In genomic region chr19:42325896-42326771, GRCh38 we compare ENCODE assay signal across 8 cellular contexts. TPM values are rescaled to one million over a fixed set of nuclear protein-coding genes. Genes with fewer than 3 reads are reported as not detected.
A peak's percentile ranks its signal among the peaks of the same experiment; 100 is the strongest.
DNase-seq lines count a peak whose midpoint lies in the region; ATAC-seq and TF ChIP-seq lines count a peak whose summit lies in the region.

No MANE protein-coding gene starts in this region.

- H3K27ac ChIP-seq in C4-2B (peak overlapping the region; percentile 80), HUES48 (ENCODE audit: low read depth, low read length) (peak overlapping the region; percentile 75), neuronal stem cell (replicated peaks; ENCODE audit: low read length) (no peak overlapping the region)

- H4K8ac ChIP-seq in neuronal stem cell (ENCODE audit: low read depth, low read length): no peak overlapping the region

- H2AFZ ChIP-seq in neuronal stem cell (ENCODE audit: low read length): peak overlapping the region; percentile 93

- peak overlapping the region; percentile 98 for H3K23ac ChIP-seq in neuronal stem cell (ENCODE audit: low read depth, low read length, poor library complexity)

- H2BK12ac ChIP-seq in neuronal stem cell (ENCODE audit: low read length): no peak overlapping the region

- H3K4ac ChIP-seq in neuronal stem cell (ENCODE audit: low read length): no peak overlapping the region

- H3K9ac ChIP-seq in HUES48 (ENCODE audit: low read depth, low read length): peak overlapping the region; percentile 43
- peak overlapping the region; percentile 85 for H3K9ac ChIP-seq in neuronal stem cell (ENCODE audit: low read depth, low read length, poor library complexity)

- H3K4me1 ChIP-seq in HUES48 (ENCODE audit: control insufficient read depth, insufficient read depth, low read length) (no peaks in the 10 kb centered on the region; the same call in 1 of the 2 replicates), neuronal stem cell (ENCODE audit: control insufficient read depth in 2 of 2, insufficient read depth in 1 of 2, low read depth in 1 of 2, low read length in 2 of 2) (peaks cover 3 to 9% of the 10 kb centered on the region in 2 donors)

- H3K14ac ChIP-seq in neuronal stem cell (ENCODE audit: low read length): no peak overlapping the region

- peak overlapping the region; percentile 71 for H2BK15ac ChIP-seq in neuronal stem cell (ENCODE audit: low read length)

- peak overlapping the region; percentile 87 for H2BK5ac ChIP-seq in neuronal stem cell (ENCODE audit: low read length)

- H2AK5ac ChIP-seq in neuronal stem cell (ENCODE audit: low read depth, low read length): peak overlapping the region; percentile 68

- H3K27me3 ChIP-seq in HUES48 (ENCODE audit: control insufficient read depth, insufficient read depth, low read length) (peaks cover 23% of the 10 kb centered on the region), neuronal stem cell (ENCODE audit: control insufficient read depth in 3 of 3, insufficient read depth in 3 of 3, low read depth in 1 of 3, low read length in 3 of 3) (peaks cover 4 to 31% (median 14%) of the 10 kb centered on the region in 3 experiments)

- H3K4me3 ChIP-seq in HUES48 (ENCODE audit: low read depth, low read length) (peak overlapping the region; percentile 78), fibroblast of mammary gland (ENCODE audit: control insufficient read depth, low read depth, low read length) (peak overlapping the region; percentile 87), neuronal stem cell (ENCODE audit: low read length in 2 of 2) (peak overlapping the region; percentile 88 to 95)

- peaks cover 10% of the 10 kb centered on the region for H3K79me1 ChIP-seq in neuronal stem cell (ENCODE audit: low read depth, low read length)

- H3K36me3 ChIP-seq in HUES48 (ENCODE audit: control insufficient read depth, insufficient read depth, low read length): no peaks in the 10 kb centered on the region
- no peaks in the 10 kb centered on the region for H3K36me3 ChIP-seq in neuronal stem cell (replicated peaks in 1 of 2; ENCODE audit: control insufficient read depth in 2 of 2, insufficient read depth in 2 of 2, low read length in 2 of 2)

- DNase-seq in activated CD4-positive, alpha-beta T cell treated with anti-CD3 and anti-CD28 coated beads, Interleukin-2, amount 50 U/mL, for 1 hour: peak; percentile 17
- DNase-seq in fibroblast of mammary gland (ENCODE audit: low read depth) (no peak), neuronal stem cell (ENCODE audit: low spot score) (no peak), cerebellar nuclear complex (lab: John Stamatoyannopoulos, UW) (no peak), DMS114 treated with DMSO at 0.1 percent for 48 hours (lab: John Stamatoyannopoulos, UW; ENCODE audit: unreplicated experiment) (no peak)

- peak overlapping the region; percentile 91 for H3K4me2 ChIP-seq in neuronal stem cell (ENCODE audit: insufficient read depth, low read length, poor library complexity, severe bottlenecking)

- no peak overlapping the region for H2BK120ac ChIP-seq in neuronal stem cell (ENCODE audit: low read depth, low read length)

- peak overlapping the region; percentile 93 for H3K18ac ChIP-seq in neuronal stem cell (ENCODE audit: low read length)

- peak; percentile 6 for ATAC-seq in GM19438 (IDR thresholded peaks at IDR 0.05; ENCODE audit: low read depth, unreplicated experiment)

- H3K9me3 ChIP-seq in HUES48 (ENCODE audit: control insufficient read depth, insufficient read depth, low read length) (no peaks in the 10 kb centered on the region), neuronal stem cell (replicated peaks in 1 of 2; ENCODE audit: control insufficient read depth in 2 of 2, insufficient read depth in 1 of 2, low read depth in 1 of 2, low read length in 2 of 2) (no peaks in the 10 kb centered on the region)

- TF ChIP-seq CTCF in C4-2B (conservative IDR thresholded peaks at IDR 0.05) (no peak), fibroblast of mammary gland (conservative IDR thresholded peaks at IDR 0.05; ENCODE audit: control insufficient read depth, insufficient read depth, low read depth, low read length) (no peak)

- no peak overlapping the region for H4K91ac ChIP-seq in neuronal stem cell (ENCODE audit: low read depth, low read length, poor library complexity)

- no CpG with 5 or more reads among the region's 37 CpGs for WGBS in neuronal stem cell (ENCODE audit: extremely low coverage in 2 of 2, insufficient read length in 2 of 2, insufficient replicate concordance in 1 of 2), 2 donors

RNA-seq across cellular contexts. Expression of gene MEGF8, which starts 0.7 kb away (rescaled TPM):
- polyA plus RNA-seq in neuronal stem cell (2013, experiment 1 of 2): 11.4 TPM
- 12.1 TPM for polyA plus RNA-seq in neuronal stem cell (2013, experiment 2 of 2)

RNA-seq across cellular contexts. Expression of gene TMEM145, which starts 13.0 kb away (rescaled TPM):
- polyA plus RNA-seq in neuronal stem cell (2013, experiment 1 of 2): 0.61 TPM
- polyA plus RNA-seq in neuronal stem cell (2013, experiment 2 of 2): 0.79 TPM

RNA-seq across cellular contexts. Expression of gene PAFAH1B3, which starts 23.7 kb away (rescaled TPM):
- 134 TPM for polyA plus RNA-seq in neuronal stem cell (2013, experiment 1 of 2)
- polyA plus RNA-seq in neuronal stem cell (2013, experiment 2 of 2): 128 TPM

RNA-seq across cellular contexts. Expression of gene PRR19, which starts 24.2 kb away (rescaled TPM):
- polyA plus RNA-seq in neuronal stem cell (2013, experiment 1 of 2): 2.2 TPM
- polyA plus RNA-seq in neuronal stem cell (2013, experiment 2 of 2): 2.0 TPM

RNA-seq across cellular contexts. Expression of gene CIC, which starts 57.1 kb away (rescaled TPM):
- polyA plus RNA-seq in neuronal stem cell (2013, experiment 1 of 2): 38.5 TPM
- polyA plus RNA-seq in neuronal stem cell (2013, experiment 2 of 2): 37.8 TPM
